In the genomic region with DNA sequence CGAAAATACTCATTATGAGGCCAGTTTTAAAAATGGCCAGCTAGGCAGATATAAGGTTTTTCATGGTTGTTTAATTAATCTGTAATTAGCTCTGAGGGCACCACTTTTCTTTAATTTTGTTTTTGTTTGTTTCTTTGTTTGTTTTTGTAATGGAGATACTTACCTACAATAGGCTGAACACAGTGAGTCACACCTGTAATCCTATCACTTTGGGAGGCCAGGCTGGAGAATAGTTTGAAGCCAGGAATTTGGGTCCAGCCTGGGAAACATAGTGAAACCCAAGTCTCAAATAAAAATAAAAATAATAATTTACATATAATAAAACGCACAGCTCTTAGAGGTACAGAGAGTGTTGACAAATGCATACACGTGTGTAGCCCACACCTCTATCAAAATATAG, we compare ENCODE assay signal across 15 cellular contexts. TPM values are rescaled to one million over a fixed set of nuclear protein-coding genes. Genes with fewer than 3 reads are reported as not detected.
DNase-seq lines count a peak whose midpoint lies in the region; ATAC-seq and TF ChIP-seq lines count a peak whose summit lies in the region.
"Had no signal": no experiment of that assay in that cellular context is flagged by ENCODE, and none has a peak within 500 bp of the region (broad histone marks: within the 10 kb centered on the region; RNA-seq: fewer than 3 reads in every experiment).

No MANE protein-coding gene starts in this region.

- CTCF ChIA-PET in PC-3 (lab: Charles Lee) = no interaction called here

- POLR2A ChIA-PET in PC-3 (lab: Charles Lee; ENCODE audit: unreplicated experiment) = no interaction called here

- H3K9me3 ChIP-seq in PC-3 (ENCODE audit: low read length) (no peaks in the 10 kb centered on the region), iPS-18c (ENCODE audit: control insufficient read depth, insufficient read depth, low read length) (no peaks in the 10 kb centered on the region), stomach (no peaks in the 10 kb centered on the region)
- H3K9me3 ChIP-seq: HAP-1, sigmoid colon, thoracic aorta had no signal

- ATAC-seq in PC-3 = no peak

- BruUV-seq in PC-3 (replicated peaks; lab: Mats Ljungman, UMichigan) = no TSS peak

- no peaks in the 10 kb centered on the region for H3K36me3 Mint-ChIP-seq in activated T-cell treated with anti-CD3 and anti-CD28 coated beads, Interleukin-2, amount 50 U/mL, for 24 hours (ENCODE audit: low read depth)

- H3F3A ChIP-seq in PC-3 (ENCODE audit: low read length, unreplicated experiment) = no peaks in the 10 kb centered on the region

- peaks cover 30% of the 10 kb centered on the region for H3K27me3 Mint-ChIP-seq in activated T-cell treated with anti-CD3 and anti-CD28 coated beads, Interleukin-2, amount 50 U/mL, for 24 hours

- no peak overlapping the region for H3K27ac Mint-ChIP-seq in activated T-cell treated with anti-CD3 and anti-CD28 coated beads, Interleukin-2, amount 50 U/mL, for 24 hours

- H3K4me3 Mint-ChIP-seq in activated T-cell treated with anti-CD3 and anti-CD28 coated beads, Interleukin-2, amount 50 U/mL, for 24 hours = no peak overlapping the region

- TF ChIP-seq CTCF in PC-3 (conservative IDR thresholded peaks at IDR 0.05; ENCODE audit: low read depth, low read length) = no peak
- no peak for TF ChIP-seq CTCF in stomach (IDR thresholded peaks at IDR 0.05)

- H3K9me2 ChIP-seq in PC-3 (replicated peaks; ENCODE audit: low read length) = no peaks in the 10 kb centered on the region

- H3K4me3 ChIP-seq in PC-3 (ENCODE audit: low read length) = no peak overlapping the region
- H3K4me3 ChIP-seq in iPS-18c (ENCODE audit: insufficient read depth, low read depth, low read length) = peak overlapping the region; percentile 29; the same call in 1 of the 2 replicates
- H3K4me3 ChIP-seq in stomach = no peak overlapping the region

- intact Hi-C loops in PC-3 (cut with micrococcal nuclease) (no loop called here), stomach (cut with DNase I; ENCODE audit: low total_unique reads) (no loop called here)

- DNase-seq in NCI-H345 (lab: John Stamatoyannopoulos, UW) (peak; percentile 29), NCI-H345 treated with DMSO at 0.1 percent for 48 hours (lab: John Stamatoyannopoulos, UW; ENCODE audit: unreplicated experiment) (no peak), PC-3 (peak; percentile 36), stomach (no peak), NCI-H1694 (lab: John Stamatoyannopoulos, UW) (no peak)
- no peak for DNase-seq in stimulated activated CD8-positive, alpha-beta memory T cell treated with anti-CD3 and anti-CD28 coated beads, Interleukin-4, amount 100 ng/mL, for 48 hours
- no peak for DNase-seq in activated T-cell treated with anti-CD3 and anti-CD28 coated beads, Interleukin-2, amount 50 U/mL, for 24 hours
- DNase-seq: effector CD8-positive, alpha-beta T cell; IMR-90; NCI-H2029; sigmoid colon had no signal

- H3K79me2 ChIP-seq in PC-3 (ENCODE audit: low read length) = no peaks in the 10 kb centered on the region

- 49 to 65% (median 59%) methylated on average over 3 of the region's 3 CpGs for WGBS in stomach, 5 donors

- H3K27me3 ChIP-seq in PC-3 (ENCODE audit: low read length) (no peaks in the 10 kb centered on the region), stomach (no peaks in the 10 kb centered on the region)
- H3K27me3 ChIP-seq: sigmoid colon had no signal

- no peaks in the 10 kb centered on the region for H4K20me1 ChIP-seq in PC-3 (ENCODE audit: low read length)

- H3K9ac ChIP-seq in PC-3 (ENCODE audit: low read length) = no peak overlapping the region

- H3K9me3 Mint-ChIP-seq in activated T-cell treated with anti-CD3 and anti-CD28 coated beads, Interleukin-2, amount 50 U/mL, for 24 hours = no peaks in the 10 kb centered on the region

- H3K4me1 Mint-ChIP-seq in activated T-cell treated with anti-CD3 and anti-CD28 coated beads, Interleukin-2, amount 50 U/mL, for 24 hours (ENCODE audit: low read depth) = peaks cover 1% of the 10 kb centered on the region

- TF ChIP-seq EP300 in stomach (IDR thresholded peaks at IDR 0.05) = no peak

- H2AFZ ChIP-seq in PC-3 (ENCODE audit: low read length) = no peak overlapping the region

- peaks cover 26% of the 10 kb centered on the region for H3K4me1 ChIP-seq in PC-3 (ENCODE audit: insufficient read depth, low read length)
- H3K4me1 ChIP-seq in stomach = peaks cover 21 to 47% (median 36%) of the 10 kb centered on the region in 4 donors

- no peaks in the 10 kb centered on the region for H3K36me3 ChIP-seq in PC-3 (ENCODE audit: low read depth, low read length)
- H3K36me3 ChIP-seq in stomach = no peaks in the 10 kb centered on the region
- H3K36me3 ChIP-seq: HAP-1, sigmoid colon, thoracic aorta had no signal

- H3K27ac ChIP-seq in PC-3 (ENCODE audit: low read length) (peak overlapping the region; percentile 70; the same call in 1 of the 2 replicates), stomach (peak overlapping the region; percentile 28 to 89 (median 81))
- H3K27ac ChIP-seq: RWPE1, thoracic aorta had no signal

- H3K4me2 ChIP-seq in PC-3 (ENCODE audit: low read length) = peak overlapping the region; percentile 84

- no peak for TF ChIP-seq POLR2A in stomach (IDR thresholded peaks at IDR 0.05)

RNA-seq across cellular contexts. Expression of a gene that starts 23.0 kb away (rescaled TPM):
- total RNA-seq in PC-3 (2014; rRNA removed) = 223 and 235 TPM in 2 replicates
- total RNA-seq in stomach = 100 to 1,000 TPM in 3 of 5 donors, 10 to 100 TPM in 2; 19.3 to 509 (median 119) TPM
- polyA plus RNA-seq in stomach = 10 to 100 TPM; 24.6 to 82.9 (median 73.9) TPM

RNA-seq across cellular contexts. Expression of a gene that starts 56.8 kb away (rescaled TPM):
- total RNA-seq in PC-3 (2014; rRNA removed) = 69.2 and 70.7 TPM in 2 replicates
- 10 to 100 TPM in 3 of 5 donors, 1 to 10 TPM in 2; 3.1 to 31.5 (median 13.8) TPM for total RNA-seq in stomach
- polyA plus RNA-seq in stomach = 1 to 10 TPM; 5.7 to 8.1 (median 6.2) TPM

Comparison
In these comparisons a context has a peak if more than half of its experiments do, and no peak if none do; other contexts are left out.
1. DNase-seq: peak in NCI-H345 (single experiment) and PC-3 (single experiment); none in NCI-H345 treated with DMSO at 0.1 percent for 48 hours (single experiment), stomach (single experiment), NCI-H1694 (single experiment), stimulated activated CD8-positive, alpha-beta memory T cell treated with anti-CD3 and anti-CD28 coated beads, Interleukin-4, amount 100 ng/mL, for 48 hours (single experiment) and activated T-cell treated with anti-CD3 and anti-CD28 coated beads, Interleukin-2, amount 50 U/mL, for 24 hours (single experiment).